ENCODE assay signal across 8 cellular contexts in genomic region chrX:68693481-68694410, GRCh38. TPM values are rescaled to one million over a fixed set of nuclear protein-coding genes. Genes with fewer than 3 reads are reported as not detected.
DNase-seq lines count a peak whose midpoint lies in the region; ATAC-seq and TF ChIP-seq lines count a peak whose summit lies in the region.

No MANE protein-coding gene starts in this region.

- no peak overlapping the region for H3K14ac ChIP-seq in neuronal stem cell (ENCODE audit: low read length)

- H3K9me3 ChIP-seq in MG63 = no peaks in the 10 kb centered on the region
- no peaks in the 10 kb centered on the region for H3K9me3 ChIP-seq in cardiac muscle cell (ENCODE audit: low read depth)
- H3K9me3 ChIP-seq in neuronal stem cell (replicated peaks in 1 of 2; ENCODE audit: control insufficient read depth in 2 of 2, insufficient read depth in 1 of 2, low read depth in 1 of 2, low read length in 2 of 2) = no peaks in the 10 kb centered on the region

- no peak overlapping the region for H3K4ac ChIP-seq in neuronal stem cell (ENCODE audit: low read length)

- DNase-seq in activated CD8-positive, alpha-beta memory T cell treated with anti-CD3 and anti-CD28 coated beads, Interleukin-2, amount 10 ng/mL, durations not matched to agents 7 days and 5 days = peak; percentile 40
- no peak for DNase-seq in activated CD8-positive, alpha-beta memory T cell treated with anti-CD3 and anti-CD28 coated beads, Interleukin-2, amount 50 U/mL, for 4 hours
- DNase-seq in MG63 = peak; percentile 77
- DNase-seq in activated naive CD8-positive, alpha-beta T cell treated with anti-CD3 and anti-CD28 coated beads, Interleukin-2, amount 50 U/mL, for 24 hours = peak; percentile 10
- DNase-seq in cardiac muscle cell (ENCODE audit: low read depth in 1 of 2, low spot score in 1 of 2) = peak; percentile 75 to 82
- DNase-seq in neuronal stem cell (ENCODE audit: low spot score) = peak; percentile 59
- no peak for DNase-seq in NCI-H774 (lab: John Stamatoyannopoulos, UW)
- DNase-seq in COLO829 (ENCODE audit: low spot score) = no peak

- H3K9me3 Mint-ChIP-seq in activated CD8-positive, alpha-beta memory T cell treated with anti-CD3 and anti-CD28 coated beads, Interleukin-2, amount 10 ng/mL, durations not matched to agents 7 days and 5 days (ENCODE audit: low read depth) = no peaks in the 10 kb centered on the region
- H3K9me3 Mint-ChIP-seq in activated naive CD8-positive, alpha-beta T cell treated with anti-CD3 and anti-CD28 coated beads, Interleukin-2, amount 50 U/mL, for 24 hours = no peaks in the 10 kb centered on the region

- H2AFZ ChIP-seq in neuronal stem cell (ENCODE audit: low read length) = peak overlapping the region; percentile 88

- H3K36me3 Mint-ChIP-seq in activated CD8-positive, alpha-beta memory T cell treated with anti-CD3 and anti-CD28 coated beads, Interleukin-2, amount 10 ng/mL, durations not matched to agents 7 days and 5 days = no peaks in the 10 kb centered on the region
- no peaks in the 10 kb centered on the region for H3K36me3 Mint-ChIP-seq in activated naive CD8-positive, alpha-beta T cell treated with anti-CD3 and anti-CD28 coated beads, Interleukin-2, amount 50 U/mL, for 24 hours (ENCODE audit: low read depth)

- CTCF ChIA-PET in activated CD8-positive, alpha-beta memory T cell treated with anti-CD3 and anti-CD28 coated beads, Interleukin-2, amount 10 ng/mL, durations not matched to agents 7 days and 5 days (lab: Charles Lee) = no interaction called here

- peak overlapping the region; percentile 48 for H3K4me3 ChIP-seq in MG63
- peak overlapping the region; percentile 37 for H3K4me3 ChIP-seq in cardiac muscle cell
- peak overlapping the region; percentile 39 to 79 for H3K4me3 ChIP-seq in neuronal stem cell (ENCODE audit: low read length in 2 of 2)

- H3K36me3 ChIP-seq in MG63 (no peaks in the 10 kb centered on the region), cardiac muscle cell (no peaks in the 10 kb centered on the region), neuronal stem cell (replicated peaks in 1 of 2; ENCODE audit: control insufficient read depth in 2 of 2, insufficient read depth in 2 of 2, low read length in 2 of 2) (no peaks in the 10 kb centered on the region)

- H2BK12ac ChIP-seq in neuronal stem cell (ENCODE audit: low read length) = no peak overlapping the region

- no peak overlapping the region for H2BK5ac ChIP-seq in neuronal stem cell (ENCODE audit: low read length)

- H3K4me1 ChIP-seq in cardiac muscle cell (ENCODE audit: low read depth) = no peaks in the 10 kb centered on the region
- H3K4me1 ChIP-seq in neuronal stem cell (ENCODE audit: control insufficient read depth in 2 of 2, insufficient read depth in 1 of 2, low read depth in 1 of 2, low read length in 2 of 2) = no peaks in the 10 kb centered on the region

- no peak for TF ChIP-seq CTCF in cardiac muscle cell (IDR thresholded peaks at IDR 0.05; ENCODE audit: low read depth, low read length)

- no peak overlapping the region for H2AK5ac ChIP-seq in neuronal stem cell (ENCODE audit: low read depth, low read length)

- H3K27ac Mint-ChIP-seq in activated CD8-positive, alpha-beta memory T cell treated with anti-CD3 and anti-CD28 coated beads, Interleukin-2, amount 10 ng/mL, durations not matched to agents 7 days and 5 days = no peak overlapping the region
- H3K27ac Mint-ChIP-seq in activated naive CD8-positive, alpha-beta T cell treated with anti-CD3 and anti-CD28 coated beads, Interleukin-2, amount 50 U/mL, for 24 hours = no peak overlapping the region

- no peak overlapping the region for H4K8ac ChIP-seq in neuronal stem cell (ENCODE audit: low read depth, low read length)

- H2BK120ac ChIP-seq in neuronal stem cell (ENCODE audit: low read depth, low read length) = no peak overlapping the region

- peak; percentile 60 for ATAC-seq in activated CD8-positive, alpha-beta memory T cell treated with anti-CD3 and anti-CD28 coated beads, Interleukin-2, amount 10 ng/mL, durations not matched to agents 7 days and 5 days
- ATAC-seq in activated naive CD8-positive, alpha-beta T cell treated with anti-CD3 and anti-CD28 coated beads, Interleukin-2, amount 50 U/mL, for 24 hours = no peak

- H3K18ac ChIP-seq in neuronal stem cell (ENCODE audit: low read length) = peak overlapping the region; percentile 85

- no peak overlapping the region for H4K91ac ChIP-seq in neuronal stem cell (ENCODE audit: low read depth, low read length, poor library complexity)

- peaks cover 15% of the 10 kb centered on the region for H3K27me3 Mint-ChIP-seq in activated CD8-positive, alpha-beta memory T cell treated with anti-CD3 and anti-CD28 coated beads, Interleukin-2, amount 10 ng/mL, durations not matched to agents 7 days and 5 days
- H3K27me3 Mint-ChIP-seq in activated naive CD8-positive, alpha-beta T cell treated with anti-CD3 and anti-CD28 coated beads, Interleukin-2, amount 50 U/mL, for 24 hours = peaks cover 21% of the 10 kb centered on the region

- WGBS in neuronal stem cell (ENCODE audit: extremely low coverage in 2 of 2, insufficient read length in 2 of 2, insufficient replicate concordance in 1 of 2), 2 donors = no CpG with 5 or more reads among the region's 81 CpGs

- H3K79me1 ChIP-seq in neuronal stem cell (ENCODE audit: low read depth, low read length) = no peaks in the 10 kb centered on the region

- no peak overlapping the region for H2BK15ac ChIP-seq in neuronal stem cell (ENCODE audit: low read length)

- no peak overlapping the region for H3K23ac ChIP-seq in neuronal stem cell (ENCODE audit: low read depth, low read length, poor library complexity)

- no peaks in the 10 kb centered on the region for H3K27me3 ChIP-seq in MG63
- no peaks in the 10 kb centered on the region for H3K27me3 ChIP-seq in cardiac muscle cell
- peaks cover 0 to 48% (median 8%) of the 10 kb centered on the region in 3 experiments for H3K27me3 ChIP-seq in neuronal stem cell (ENCODE audit: control insufficient read depth in 3 of 3, insufficient read depth in 3 of 3, low read depth in 1 of 3, low read length in 3 of 3)

- peak overlapping the region; percentile 60 for H3K4me3 Mint-ChIP-seq in activated CD8-positive, alpha-beta memory T cell treated with anti-CD3 and anti-CD28 coated beads, Interleukin-2, amount 10 ng/mL, durations not matched to agents 7 days and 5 days
- H3K4me3 Mint-ChIP-seq in activated naive CD8-positive, alpha-beta T cell treated with anti-CD3 and anti-CD28 coated beads, Interleukin-2, amount 50 U/mL, for 24 hours = peak overlapping the region; percentile 46

- H3K4me2 ChIP-seq in neuronal stem cell (ENCODE audit: insufficient read depth, low read length, poor library complexity, severe bottlenecking) = peak overlapping the region; percentile 83

- peaks cover 15% of the 10 kb centered on the region for H3K4me1 Mint-ChIP-seq in activated CD8-positive, alpha-beta memory T cell treated with anti-CD3 and anti-CD28 coated beads, Interleukin-2, amount 10 ng/mL, durations not matched to agents 7 days and 5 days
- H3K4me1 Mint-ChIP-seq in activated naive CD8-positive, alpha-beta T cell treated with anti-CD3 and anti-CD28 coated beads, Interleukin-2, amount 50 U/mL, for 24 hours = peaks cover 10% of the 10 kb centered on the region

- no peak overlapping the region for H3K27ac ChIP-seq in cardiac muscle cell
- H3K27ac ChIP-seq in neuronal stem cell (replicated peaks; ENCODE audit: low read length) = no peak overlapping the region

- H3K9ac ChIP-seq in neuronal stem cell (ENCODE audit: low read depth, low read length, poor library complexity) = peak overlapping the region; percentile 60

RNA-seq across cellular contexts. Expression of gene STARD8, which starts 46.3 kb away (rescaled TPM):
- 1 to 10 TPM in 1 of 2 experiments, under 1 TPM in 1; 0.64 to 2.3 TPM for total RNA-seq in activated CD8-positive, alpha-beta memory T cell treated with anti-CD3 and anti-CD28 coated beads, Interleukin-2, amount 10 ng/mL, durations not matched to agents 7 days and 5 days
- 1.4 and 2.8 TPM in 2 replicates for total RNA-seq in MG63 (2014; rRNA removed; shearing (Covaris generic); ENCODE audit: low replicate concordance)
- total RNA-seq in cardiac muscle cell = 1.9 TPM in 2 replicates
- 0.60 and 0.91 TPM in 2 replicates for polyA plus RNA-seq in cardiac muscle cell
- polyA plus RNA-seq in neuronal stem cell (2013, experiment 1 of 2) = 0.70 TPM
- polyA plus RNA-seq in neuronal stem cell (2013, experiment 2 of 2) = 0.75 TPM

Comparison
In these comparisons a context has a peak if more than half of its experiments do, and no peak if none do; other contexts are left out.
1. DNase-seq: peak in activated CD8-positive, alpha-beta memory T cell treated with anti-CD3 and anti-CD28 coated beads, Interleukin-2, amount 10 ng/mL, durations not matched to agents 7 days and 5 days (single experiment), MG63 (single experiment), activated naive CD8-positive, alpha-beta T cell treated with anti-CD3 and anti-CD28 coated beads, Interleukin-2, amount 50 U/mL, for 24 hours (single experiment), cardiac muscle cell (2 of 2) and neuronal stem cell (single experiment); none in activated CD8-positive, alpha-beta memory T cell treated with anti-CD3 and anti-CD28 coated beads, Interleukin-2, amount 50 U/mL, for 4 hours (single experiment), NCI-H774 (single experiment) and COLO829 (single experiment).
2. Peak in every context shown above with its lines, with median percentiles within 50 percentile points of each other: H3K4me3 ChIP-seq.